In genomic region chr7:151518105-151518780, GRCh38 we compare ENCODE assay signal across 1 cellular context.
TF ChIP-seq lines count a peak whose summit lies in the region.

No MANE protein-coding gene starts in this region.

TF ChIP-seq in K562, 482 proteins besides CTCF, POLR2A, EP300 and RAD21 (continued from another document and continues in another):
- no peak for TF ChIP-seq ZNF280B (CRISPR knock-in tag; IDR thresholded peaks at IDR 0.05)
- no peak for TF ChIP-seq PRMT5 (CRISPR knock-in tag; IDR thresholded peaks at IDR 0.05)
- no peak for TF ChIP-seq ZNF23 (CRISPR knock-in tag; IDR thresholded peaks at IDR 0.05)
- no peak; the same call in 1 of the 2 replicates for TF ChIP-seq GABPA (tag; conservative IDR thresholded peaks at IDR 0.05; ENCODE audit: low read depth)
- no peak for TF ChIP-seq ILF3 (IDR thresholded peaks at IDR 0.05; ENCODE audit: borderline replicate concordance)
- TF ChIP-seq FOS (IDR thresholded peaks at IDR 0.05; ENCODE audit: extremely low read depth, insufficient read length), result no peak
- no peak for TF ChIP-seq ZNF354B (CRISPR knock-in tag; IDR thresholded peaks at IDR 0.05)
- no peak for TF ChIP-seq ZNF232 (CRISPR knock-in tag; IDR thresholded peaks at IDR 0.05)
- TF ChIP-seq HNRNPUL1 (IDR thresholded peaks at IDR 0.05; ENCODE audit: low read length), result no peak
- TF ChIP-seq MTA1 (IDR thresholded peaks at IDR 0.05; ENCODE audit: borderline replicate concordance), result no peak
- TF ChIP-seq YBX1 (IDR thresholded peaks at IDR 0.05), result no peak
- TF ChIP-seq PHTF2 (CRISPR knock-in tag; IDR thresholded peaks at IDR 0.05), result no peak
- no peak for TF ChIP-seq RFX5 (IDR thresholded peaks at IDR 0.05; ENCODE audit: low read depth, low read length)
- TF ChIP-seq, protein P1, sequence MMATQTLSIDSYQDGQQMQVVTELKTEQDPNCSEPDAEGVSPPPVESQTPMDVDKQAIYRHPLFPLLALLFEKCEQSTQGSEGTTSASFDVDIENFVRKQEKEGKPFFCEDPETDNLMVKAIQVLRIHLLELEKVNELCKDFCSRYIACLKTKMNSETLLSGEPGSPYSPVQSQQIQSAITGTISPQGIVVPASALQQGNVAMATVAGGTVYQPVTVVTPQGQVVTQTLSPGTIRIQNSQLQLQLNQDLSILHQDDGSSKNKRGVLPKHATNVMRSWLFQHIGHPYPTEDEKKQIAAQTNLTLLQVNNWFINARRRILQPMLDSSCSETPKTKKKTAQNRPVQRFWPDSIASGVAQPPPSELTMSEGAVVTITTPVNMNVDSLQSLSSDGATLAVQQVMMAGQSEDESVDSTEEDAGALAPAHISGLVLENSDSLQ (IDR thresholded peaks at IDR 0.05), result no peak; the same call in 1 of the 2 replicates
- TF ChIP-seq PCBP2 (IDR thresholded peaks at IDR 0.05; ENCODE audit: low read depth, low read length, poor library complexity, severe bottlenecking), result no peak
- no peak for TF ChIP-seq MITF (IDR thresholded peaks at IDR 0.05)
- no peak for TF ChIP-seq ZNF398 (CRISPR knock-in tag; IDR thresholded peaks at IDR 0.05)
- peak; percentile 31; the same call in 1 of the 2 replicates for TF ChIP-seq ZNF212 (CRISPR knock-in tag; IDR thresholded peaks at IDR 0.05)
- TF ChIP-seq DACH1 (IDR thresholded peaks at IDR 0.05; ENCODE audit: partially characterized antibody), result no peak
- no peak for TF ChIP-seq RBFOX2 (IDR thresholded peaks at IDR 0.05; ENCODE audit: low read depth, low read length)
- peak; percentile 66 for TF ChIP-seq C11orf30 (IDR thresholded peaks at IDR 0.05; ENCODE audit: low read depth)
- TF ChIP-seq, protein P2, sequence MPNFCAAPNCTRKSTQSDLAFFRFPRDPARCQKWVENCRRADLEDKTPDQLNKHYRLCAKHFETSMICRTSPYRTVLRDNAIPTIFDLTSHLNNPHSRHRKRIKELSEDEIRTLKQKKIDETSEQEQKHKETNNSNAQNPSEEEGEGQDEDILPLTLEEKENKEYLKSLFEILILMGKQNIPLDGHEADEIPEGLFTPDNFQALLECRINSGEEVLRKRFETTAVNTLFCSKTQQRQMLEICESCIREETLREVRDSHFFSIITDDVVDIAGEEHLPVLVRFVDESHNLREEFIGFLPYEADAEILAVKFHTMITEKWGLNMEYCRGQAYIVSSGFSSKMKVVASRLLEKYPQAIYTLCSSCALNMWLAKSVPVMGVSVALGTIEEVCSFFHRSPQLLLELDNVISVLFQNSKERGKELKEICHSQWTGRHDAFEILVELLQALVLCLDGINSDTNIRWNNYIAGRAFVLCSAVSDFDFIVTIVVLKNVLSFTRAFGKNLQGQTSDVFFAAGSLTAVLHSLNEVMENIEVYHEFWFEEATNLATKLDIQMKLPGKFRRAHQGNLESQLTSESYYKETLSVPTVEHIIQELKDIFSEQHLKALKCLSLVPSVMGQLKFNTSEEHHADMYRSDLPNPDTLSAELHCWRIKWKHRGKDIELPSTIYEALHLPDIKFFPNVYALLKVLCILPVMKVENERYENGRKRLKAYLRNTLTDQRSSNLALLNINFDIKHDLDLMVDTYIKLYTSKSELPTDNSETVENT (CRISPR knock-in tag; IDR thresholded peaks at IDR 0.05), result no peak
- TF ChIP-seq, protein P3, sequence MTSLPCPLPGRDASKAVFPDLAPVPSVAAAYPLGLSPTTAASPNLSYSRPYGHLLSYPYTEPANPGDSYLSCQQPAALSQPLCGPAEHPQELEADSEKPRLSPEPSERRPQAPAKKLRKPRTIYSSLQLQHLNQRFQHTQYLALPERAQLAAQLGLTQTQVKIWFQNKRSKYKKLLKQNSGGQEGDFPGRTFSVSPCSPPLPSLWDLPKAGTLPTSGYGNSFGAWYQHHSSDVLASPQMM (CRISPR knock-in tag; IDR thresholded peaks at IDR 0.05), result no peak
- no peak for TF ChIP-seq ZNF143 (CRISPR knock-in tag; IDR thresholded peaks at IDR 0.05)
- TF ChIP-seq RHOXF2B (CRISPR knock-in tag; conservative IDR thresholded peaks at IDR 0.05), result no peak
- 0 out of 2 replicates have a peak, but pooled peaks have one; percentile 11 for TF ChIP-seq ZC3H4 (CRISPR knock-in tag; IDR thresholded peaks at IDR 0.05; ENCODE audit: borderline replicate concordance)
- no peak for TF ChIP-seq BRCA1 (IDR thresholded peaks at IDR 0.05)
- TF ChIP-seq BRCA1 (CRISPR knock-in tag; IDR thresholded peaks at IDR 0.05), result no peak
- TF ChIP-seq NR2C1 (IDR thresholded peaks at IDR 0.05), result no peak
- TF ChIP-seq NR2C1 (tag; IDR thresholded peaks at IDR 0.05), result no peak
- no peak for TF ChIP-seq ZNF311 (CRISPR knock-in tag; IDR thresholded peaks at IDR 0.05)
- TF ChIP-seq, protein P4, sequence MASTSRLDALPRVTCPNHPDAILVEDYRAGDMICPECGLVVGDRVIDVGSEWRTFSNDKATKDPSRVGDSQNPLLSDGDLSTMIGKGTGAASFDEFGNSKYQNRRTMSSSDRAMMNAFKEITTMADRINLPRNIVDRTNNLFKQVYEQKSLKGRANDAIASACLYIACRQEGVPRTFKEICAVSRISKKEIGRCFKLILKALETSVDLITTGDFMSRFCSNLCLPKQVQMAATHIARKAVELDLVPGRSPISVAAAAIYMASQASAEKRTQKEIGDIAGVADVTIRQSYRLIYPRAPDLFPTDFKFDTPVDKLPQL (IDR thresholded peaks at IDR 0.05; ENCODE audit: extremely low read depth, insufficient read length), result no peak
- TF ChIP-seq RFX7 (CRISPR knock-in tag; IDR thresholded peaks at IDR 0.05), result no peak
- TF ChIP-seq TBL1XR1 (IDR thresholded peaks at IDR 0.05; ENCODE audit: low read length in 2 of 2), result no peak
- TF ChIP-seq CREB5 (CRISPR knock-in tag; IDR thresholded peaks at IDR 0.05), result no peak
- TF ChIP-seq, protein P5, sequence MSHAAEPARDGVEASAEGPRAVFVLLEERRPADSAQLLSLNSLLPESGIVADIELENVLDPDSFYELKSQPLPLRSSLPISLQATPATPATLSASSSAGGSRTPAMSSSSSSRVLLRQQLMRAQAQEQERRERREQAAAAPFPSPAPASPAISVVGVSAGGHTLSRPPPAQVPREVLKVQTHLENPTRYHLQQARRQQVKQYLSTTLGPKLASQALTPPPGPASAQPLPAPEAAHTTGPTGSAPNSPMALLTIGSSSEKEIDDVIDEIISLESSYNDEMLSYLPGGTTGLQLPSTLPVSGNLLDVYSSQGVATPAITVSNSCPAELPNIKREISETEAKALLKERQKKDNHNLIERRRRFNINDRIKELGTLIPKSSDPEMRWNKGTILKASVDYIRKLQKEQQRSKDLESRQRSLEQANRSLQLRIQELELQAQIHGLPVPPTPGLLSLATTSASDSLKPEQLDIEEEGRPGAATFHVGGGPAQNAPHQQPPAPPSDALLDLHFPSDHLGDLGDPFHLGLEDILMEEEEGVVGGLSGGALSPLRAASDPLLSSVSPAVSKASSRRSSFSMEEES (CRISPR knock-in tag; IDR thresholded peaks at IDR 0.05), result no peak
- TF ChIP-seq MXI1 (IDR thresholded peaks at IDR 0.05; ENCODE audit: low read depth, low read length), result 0 out of 2 replicates have a peak, but pooled peaks have one; percentile 20
- TF ChIP-seq GABPB1 (CRISPR knock-in tag; IDR thresholded peaks at IDR 0.05), result 0 out of 2 replicates have a peak, but pooled peaks have one; percentile 32
- TF ChIP-seq RAD51 (IDR thresholded peaks at IDR 0.05; ENCODE audit: borderline replicate concordance, low read depth), result no peak
- no peak for TF ChIP-seq ZNF778 (CRISPR knock-in tag; IDR thresholded peaks at IDR 0.05)
- no peak for TF ChIP-seq ETV6 (IDR thresholded peaks at IDR 0.05; ENCODE audit: borderline replicate concordance in 1 of 2, low read depth in 2 of 2, low read length in 1 of 2)
- no peak for TF ChIP-seq ETV6 (CRISPR knock-in tag; IDR thresholded peaks at IDR 0.05; ENCODE audit: borderline replicate concordance)
- TF ChIP-seq, protein P6, sequence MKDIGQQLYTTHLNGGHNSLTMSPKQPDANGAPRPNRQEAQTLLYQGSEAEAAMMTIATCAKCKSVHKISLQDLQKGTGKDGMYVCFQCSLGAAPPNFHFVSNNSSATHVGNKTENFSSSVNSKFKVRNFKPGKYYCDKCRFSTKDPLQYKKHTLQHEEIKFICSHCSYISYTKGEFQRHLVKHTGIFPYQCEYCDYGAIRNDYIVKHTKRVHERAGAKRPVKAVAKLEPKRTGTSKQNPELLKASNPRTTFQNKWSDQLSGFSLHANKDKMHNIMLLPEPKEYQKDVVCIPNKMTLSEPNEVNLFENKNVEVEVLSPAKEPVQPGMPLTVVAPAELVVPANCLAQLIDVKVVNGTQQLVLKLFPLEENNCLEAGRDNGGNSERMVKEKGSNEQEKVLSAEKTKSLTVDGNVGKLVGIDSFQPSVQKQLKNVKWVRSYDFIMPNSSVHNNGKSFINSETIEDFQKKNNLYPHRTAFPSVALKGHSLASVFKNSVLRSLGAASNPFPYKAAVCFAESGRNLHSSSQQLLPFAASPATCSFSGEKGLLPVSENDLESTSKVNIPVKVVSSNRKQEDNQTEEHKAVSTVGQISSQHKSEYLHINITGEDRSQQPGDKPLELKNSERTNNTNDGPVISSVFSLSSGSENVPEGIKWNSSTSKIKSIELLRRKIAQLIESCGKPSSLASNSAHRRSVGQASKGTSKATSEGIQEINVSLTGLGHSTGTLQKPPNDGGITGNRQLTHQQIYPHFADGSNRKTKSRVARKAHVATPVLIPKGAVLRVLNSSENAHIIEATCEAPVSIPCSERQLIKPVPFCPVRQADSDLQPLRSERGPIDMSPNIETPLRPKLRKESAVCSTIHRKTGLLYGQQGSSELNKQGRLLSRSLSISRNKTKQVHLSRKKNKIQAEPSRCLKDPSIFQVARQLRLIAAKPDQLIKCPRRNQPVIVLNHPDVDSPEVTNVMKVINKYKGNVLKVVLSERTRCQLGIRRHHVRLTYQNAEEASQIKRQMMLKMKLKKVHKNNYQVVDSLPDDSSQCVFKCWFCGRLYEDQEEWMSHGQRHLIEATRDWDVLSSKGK (CRISPR knock-in tag; IDR thresholded peaks at IDR 0.05), result no peak
- TF ChIP-seq ADNP (tag; IDR thresholded peaks at IDR 0.05), result no peak
- TF ChIP-seq HMGN3 (IDR thresholded peaks at IDR 0.05; ENCODE audit: borderline replicate concordance, extremely low read depth, insufficient read length, low read depth, low read length), result no peak
- no peak for TF ChIP-seq HNRNPLL (IDR thresholded peaks at IDR 0.05; ENCODE audit: low read depth, low read length, poor library complexity, severe bottlenecking)
- no peak for TF ChIP-seq TSC22D4 (tag; IDR thresholded peaks at IDR 0.05)
- no peak for TF ChIP-seq TEAD4 (IDR thresholded peaks at IDR 0.05; ENCODE audit: low read length)
- no peak for TF ChIP-seq TEAD4 (CRISPR knock-in tag; IDR thresholded peaks at IDR 0.05; ENCODE audit: borderline replicate concordance)
- no peak; the same call in none of the 2 replicates for TF ChIP-seq ZNF12 (CRISPR knock-in tag; IDR thresholded peaks at IDR 0.05)
